7 cellular contexts compared by ENCODE assay signal in genomic region chr6:124011180-124011579, GRCh38.
"Had no signal": no experiment of that assay in that cellular context is flagged by ENCODE, and none has a peak within 500 bp of the region (broad histone marks: within the 10 kb centered on the region; RNA-seq: fewer than 3 reads in every experiment).

No MANE protein-coding gene starts in this region.

- H3K27ac ChIP-seq: HL-60 had no signal

- ATAC-seq: GM23338 had no signal

- H2AFZ ChIP-seq: GM23338 had no signal

- H3K4me3 ChIP-seq: GM23338 had no signal

- DNase-seq: H9, HCEC 1CT, KG1 had no signal

- FAIRE-seq: H1, H54 had no signal

- H3K4me2 ChIP-seq: GM23338 had no signal
